15 cellular contexts compared by ENCODE assay signal in the genomic region with DNA sequence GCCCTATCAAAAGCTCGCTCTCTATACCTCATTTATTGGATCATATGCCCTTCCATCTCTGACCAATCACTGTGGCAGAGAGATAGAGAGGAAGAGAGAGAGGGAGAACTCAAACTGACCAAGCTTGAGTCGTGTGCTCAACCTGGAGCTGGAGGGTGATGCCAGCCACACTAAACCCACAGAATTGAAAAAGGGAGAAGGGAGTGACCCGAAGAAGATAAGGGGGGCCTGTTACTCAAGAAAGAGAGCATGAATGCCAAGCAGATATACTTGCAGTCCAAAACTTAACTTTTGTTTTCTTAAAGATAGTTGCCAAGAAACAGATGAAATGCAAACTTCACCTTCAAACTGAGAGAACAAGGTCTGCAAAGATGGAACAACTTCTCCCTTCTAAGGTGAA.
A peak's percentile ranks its signal among the peaks of the same experiment; 100 is the strongest.
DNase-seq lines count a peak whose midpoint lies in the region; ATAC-seq and TF ChIP-seq lines count a peak whose summit lies in the region.
"Had no signal": no experiment of that assay in that cellular context is flagged by ENCODE, and none has a peak within 500 bp of the region (broad histone marks: within the 10 kb centered on the region; RNA-seq: fewer than 3 reads in every experiment).

No MANE protein-coding gene starts in this region.

- 74 to 79% methylated on average over 3 of the region's 3 CpGs for WGBS in lower leg skin, 2 donors

- peak overlapping the region; percentile 47 for H3K27ac Mint-ChIP-seq in activated naive CD8-positive, alpha-beta T cell treated with anti-CD3 and anti-CD28 coated beads, Interleukin-2, amount 10 ng/mL, durations not matched to agents 7 days and 5 days
- H3K27ac Mint-ChIP-seq in naive B cell (peak overlapping the region; percentile 17 to 93 (median 64)), CD14-positive monocyte (no peak overlapping the region)

- H3K36me3 Mint-ChIP-seq in activated naive CD8-positive, alpha-beta T cell treated with anti-CD3 and anti-CD28 coated beads, Interleukin-2, amount 10 ng/mL, durations not matched to agents 7 days and 5 days, result peaks cover 26% of the 10 kb centered on the region
- H3K36me3 Mint-ChIP-seq in naive B cell (no peaks in the 10 kb centered on the region), CD14-positive monocyte (no peaks in the 10 kb centered on the region)

- peaks cover 54% of the 10 kb centered on the region for H3K4me1 ChIP-seq in left ventricle myocardium inferior
- H3K4me1 ChIP-seq in right atrium auricular region, result peaks cover 0 to 38% of the 10 kb centered on the region in 2 donors

- TF ChIP-seq POLR2A in lower leg skin (IDR thresholded peaks at IDR 0.05), result no peak

- TF ChIP-seq CTCF in left ventricle myocardium inferior (IDR thresholded peaks at IDR 0.05; ENCODE audit: borderline replicate concordance) (no peak), right atrium auricular region (IDR thresholded peaks at IDR 0.05) (no peak), lower leg skin (IDR thresholded peaks at IDR 0.05) (no peak), CD14-positive monocyte (IDR thresholded peaks at IDR 0.05) (no peak)

- peaks cover 4% of the 10 kb centered on the region for H3K9me3 Mint-ChIP-seq in activated naive CD8-positive, alpha-beta T cell treated with anti-CD3 and anti-CD28 coated beads, Interleukin-2, amount 10 ng/mL, durations not matched to agents 7 days and 5 days
- H3K9me3 Mint-ChIP-seq in naive B cell, result no peaks in the 10 kb centered on the region
- H3K9me3 Mint-ChIP-seq in CD14-positive monocyte, result no peaks in the 10 kb centered on the region

- H3K36me3 ChIP-seq in left ventricle myocardium inferior (no peaks in the 10 kb centered on the region), right atrium auricular region (no peaks in the 10 kb centered on the region)

- intact Hi-C loops in left ventricle myocardium inferior (cut with micrococcal nuclease) (no loop called here), lower leg skin (cut with DNase I; ENCODE audit: low total_unique reads) (no loop called here), CD14-positive monocyte (cut with micrococcal nuclease) (no loop called here)

- POLR2A ChIA-PET in activated naive CD8-positive, alpha-beta T cell treated with anti-CD3 and anti-CD28 coated beads, Interleukin-2, amount 10 ng/mL, durations not matched to agents 7 days and 5 days (lab: Charles Lee), result interaction anchor here (2.5 to 3.5 kb wide), 2 partner anchors 99 to 112 kb away, joined by 9 to 18 read pairs; partner anchors contain the start of gene BTG1

- H3K4me3 Mint-ChIP-seq in activated naive CD8-positive, alpha-beta T cell treated with anti-CD3 and anti-CD28 coated beads, Interleukin-2, amount 10 ng/mL, durations not matched to agents 7 days and 5 days, result peak overlapping the region; percentile 6
- H3K4me3 Mint-ChIP-seq in naive B cell (no peak overlapping the region), CD14-positive monocyte (no peak overlapping the region)

- no peak for DNase-seq in left ventricle myocardium inferior
- DNase-seq in right atrium auricular region (ENCODE audit: low spot score), result no peak
- no peak for DNase-seq in activated naive CD8-positive, alpha-beta T cell treated with anti-CD3 and anti-CD28 coated beads, Interleukin-2, amount 10 ng/mL, durations not matched to agents 7 days and 5 days
- no peak for DNase-seq in naive B cell
- no peak for DNase-seq in COLO668 (lab: John Stamatoyannopoulos, UW; ENCODE audit: unreplicated experiment)
- no peak for DNase-seq in lower leg skin (ENCODE audit: low spot score in 2 of 2)
- no peak for DNase-seq in DMS 273 (lab: John Stamatoyannopoulos, UW; ENCODE audit: unreplicated experiment)
- no peak for DNase-seq in CD14-positive monocyte (ENCODE audit: low spot score)
- DNase-seq: activated CD4-positive, alpha-beta T cell treated with anti-CD3 and anti-CD28 coated beads for 48 hours; activated effector memory CD4-positive, alpha-beta T cell treated with anti-CD3 and anti-CD28 coated beads, Interleukin-2, amount 50 U/mL, for 16 hours; left cardiac atrium; NCI-H1436 treated with DMSO at 0.1 percent for 48 hours; Right ventricle myocardium superior; stimulated activated naive CD4-positive, alpha-beta T cell treated with Interleukin-2 at 50 U/mL for 16 hours had no signal

- peak overlapping the region; percentile 83 for H3K27ac ChIP-seq in left ventricle myocardium inferior (replicated peaks)
- no peak overlapping the region for H3K27ac ChIP-seq in right atrium auricular region

- H3K9me3 ChIP-seq in left ventricle myocardium inferior (replicated peaks), result no peaks in the 10 kb centered on the region
- no peaks in the 10 kb centered on the region for H3K9me3 ChIP-seq in right atrium auricular region

- H3K4me3 ChIP-seq in left ventricle myocardium inferior, result no peak overlapping the region
- H3K4me3 ChIP-seq in right atrium auricular region, result no peak overlapping the region
- H3K4me3 ChIP-seq in lower leg skin (ENCODE audit: low read depth, poor library complexity, severe bottlenecking), result no peak overlapping the region
- H3K4me3 ChIP-seq: smooth muscle cell had no signal

- no peak for ATAC-seq in activated naive CD8-positive, alpha-beta T cell treated with anti-CD3 and anti-CD28 coated beads, Interleukin-2, amount 10 ng/mL, durations not matched to agents 7 days and 5 days (ENCODE audit: low read depth)
- ATAC-seq in naive B cell (ENCODE audit: low read depth in 2 of 2), result no peak

- H3K4me1 Mint-ChIP-seq in activated naive CD8-positive, alpha-beta T cell treated with anti-CD3 and anti-CD28 coated beads, Interleukin-2, amount 10 ng/mL, durations not matched to agents 7 days and 5 days, result peaks cover 74% of the 10 kb centered on the region
- H3K4me1 Mint-ChIP-seq in naive B cell (peaks cover 48 to 64% (median 55%) of the 10 kb centered on the region in 3 donors), CD14-positive monocyte (peaks cover 55% of the 10 kb centered on the region)

- no peaks in the 10 kb centered on the region for H3K27me3 ChIP-seq in left ventricle myocardium inferior (ENCODE audit: low read depth)
- no peaks in the 10 kb centered on the region for H3K27me3 ChIP-seq in right atrium auricular region

- H3K27me3 Mint-ChIP-seq in activated naive CD8-positive, alpha-beta T cell treated with anti-CD3 and anti-CD28 coated beads, Interleukin-2, amount 10 ng/mL, durations not matched to agents 7 days and 5 days, result no peaks in the 10 kb centered on the region
- H3K27me3 Mint-ChIP-seq in naive B cell (no peaks in the 10 kb centered on the region), CD14-positive monocyte (ENCODE audit: low read depth in 3 of 3) (peaks cover 0 to 3% (median 3%) of the 10 kb centered on the region in 3 donors)

Comparison
In these comparisons a context has a peak if more than half of its experiments do, and no peak if none do; other contexts are left out.
1. H3K27ac Mint-ChIP-seq: peak in activated naive CD8-positive, alpha-beta T cell treated with anti-CD3 and anti-CD28 coated beads, Interleukin-2, amount 10 ng/mL, durations not matched to agents 7 days and 5 days (single experiment) and naive B cell (6 of 6); none in CD14-positive monocyte (0 of 7).